In the genomic region with DNA sequence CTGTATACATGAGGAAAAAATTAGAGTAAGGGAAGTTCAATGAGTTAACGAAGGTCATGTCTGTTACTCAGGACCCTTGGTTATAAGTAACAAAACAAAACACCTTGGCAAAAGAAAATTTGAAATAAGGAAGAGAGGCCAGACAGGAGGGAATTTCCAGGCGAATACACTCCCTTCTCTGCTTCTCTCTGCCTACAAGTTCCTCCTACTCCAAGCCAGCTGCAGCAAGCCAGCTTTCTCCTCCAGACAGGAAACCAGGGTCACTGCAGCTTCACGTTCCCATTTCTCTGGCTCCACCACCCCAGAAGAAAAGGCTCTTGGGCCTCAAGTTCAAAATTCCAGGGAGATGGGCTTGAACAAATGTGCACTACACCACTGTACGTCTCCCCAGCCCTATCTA, we compare ENCODE assay signal across 12 cellular contexts.
"Had no signal": no experiment of that assay in that cellular context is flagged by ENCODE, and none has a peak within 500 bp of the region (broad histone marks: within the 10 kb centered on the region; RNA-seq: fewer than 3 reads in every experiment).

No MANE protein-coding gene starts in this region.

- H3K4me3 ChIP-seq: esophagus squamous epithelium, stomach, thoracic aorta had no signal

- H3K36me3 ChIP-seq: esophagus squamous epithelium, stomach, thoracic aorta had no signal

- H3K36me3 Mint-ChIP-seq: activated CD4-positive, alpha-beta memory T cell treated with anti-CD3 and anti-CD28 coated beads for 36 hours had no signal

- H3K27me3 ChIP-seq: esophagus squamous epithelium, stomach had no signal

- DNase-seq: activated CD4-positive, alpha-beta memory T cell treated with anti-CD3 and anti-CD28 coated beads for 36 hours; activated gamma-delta T cell treated with Interleukin-2 at 50 U/mL for 16 hours; activated naive CD8-positive, alpha-beta T cell treated with anti-CD3 and anti-CD28 coated beads, Interleukin-2, amount 10 ng/mL, durations not matched to agents 7 days and 5 days; activated T-cell treated with anti-CD3 and anti-CD28 coated beads, Interleukin-2, amount 50 U/mL, for 48 hours; anterior cingulate cortex; esophagus squamous epithelium; foreskin fibroblast; mesenchymal stem cell; stimulated activated CD4-positive, alpha-beta T cell treated with anti-CD3 and anti-CD28 coated beads, Interleukin-4, amount 100 ng/mL, for 4 hours; stomach; T-helper 17 cell had no signal

- H3K9me3 ChIP-seq: esophagus squamous epithelium, stomach, thoracic aorta had no signal

- H3K9me3 Mint-ChIP-seq: activated CD4-positive, alpha-beta memory T cell treated with anti-CD3 and anti-CD28 coated beads for 36 hours; activated naive CD8-positive, alpha-beta T cell treated with anti-CD3 and anti-CD28 coated beads, Interleukin-2, amount 10 ng/mL, durations not matched to agents 7 days and 5 days had no signal

- H3K27ac ChIP-seq: esophagus squamous epithelium, stomach, thoracic aorta had no signal

- ATAC-seq: T-helper 17 cell had no signal

- H3K27ac Mint-ChIP-seq: activated CD4-positive, alpha-beta memory T cell treated with anti-CD3 and anti-CD28 coated beads for 36 hours; activated naive CD8-positive, alpha-beta T cell treated with anti-CD3 and anti-CD28 coated beads, Interleukin-2, amount 10 ng/mL, durations not matched to agents 7 days and 5 days; T-helper 17 cell had no signal
